In genomic region chr11:130449246-130449990, GRCh38 we compare ENCODE assay signal across 1 cellular context.
TF ChIP-seq lines count a peak whose summit lies in the region.

No MANE protein-coding gene starts in this region.

TF ChIP-seq in A549, 52 proteins besides CTCF, POLR2A, EP300 and RAD21 (continued from another document):
- no peak for TF ChIP-seq BCL3 (IDR thresholded peaks at IDR 0.05)
- no peak for TF ChIP-seq RARB (CRISPR knock-in tag; IDR thresholded peaks at IDR 0.05)
- TF ChIP-seq ZFP36 (IDR thresholded peaks at IDR 0.05; ENCODE audit: borderline replicate concordance, partially characterized antibody) = no peak
- no peak for TF ChIP-seq BHLHE40 (IDR thresholded peaks at IDR 0.05; ENCODE audit: low read depth, low read length)
- TF ChIP-seq ZSCAN20 (CRISPR knock-in tag; IDR thresholded peaks at IDR 0.05) = no peak
- no peak for TF ChIP-seq CBX8 (IDR thresholded peaks at IDR 0.05)
- TF ChIP-seq ZC3H11A (IDR thresholded peaks at IDR 0.05) = no peak
